Comparison of ENCODE assay signal across 16 cellular contexts in genomic region chr10:12179616-12180015, GRCh38. TPM values are rescaled to one million over a fixed set of nuclear protein-coding genes. Genes with fewer than 3 reads are reported as not detected.
A peak's percentile ranks its signal among the peaks of the same experiment; 100 is the strongest.
DNase-seq lines count a peak whose midpoint lies in the region; ATAC-seq lines count a peak whose summit lies in the region.
"Had no signal": no experiment of that assay in that cellular context is flagged by ENCODE, and none has a peak within 500 bp of the region (broad histone marks: within the 10 kb centered on the region; RNA-seq: fewer than 3 reads in every experiment).

No MANE protein-coding gene starts in this region.

- H3K4me1 ChIP-seq in BLaER1 treated with 17β-estradiol and CSF1 and Interleukin-3, amounts not matched to agents 10 nM and 100 nM = peaks cover 16 to 61% (median 52%) of the 10 kb centered on the region in 10 experiments

- peak; percentile 79 for DNase-seq in GF-D8 (lab: John Stamatoyannopoulos, UW)
- DNase-seq in NOMO-1 treated with DMSO at 0.1 percent for 48 hours (lab: John Stamatoyannopoulos, UW; ENCODE audit: unreplicated experiment) = peak; percentile 62
- DNase-seq in GDM1 (lab: John Stamatoyannopoulos, UW) = no peak
- DNase-seq in NCI-H446 treated with DMSO at 0.1 percent for 48 hours (lab: John Stamatoyannopoulos, UW) = no peak
- no peak for DNase-seq in NK-92 (lab: John Stamatoyannopoulos, UW; ENCODE audit: unreplicated experiment)
- DNase-seq: activated CD4-positive, alpha-beta T cell treated with anti-CD3 and anti-CD28 coated beads, Interleukin-2, amount 10 ng/mL, durations not matched to agents 24 days and 14 days; activated T-cell treated with anti-CD3 and anti-CD28 coated beads, Interleukin-2, amount 50 U/mL, for 1 hour; cortex of kidney; naive B cell; NCI-H526 treated with DMSO at 0.1 percent for 48 hours; stimulated activated CD4-positive, alpha-beta T cell treated with anti-CD3 and anti-CD28 coated beads, Interleukin-1b, Interleukin-23, amount 100 ng/mL, for 48 hours; stimulated activated naive CD8-positive, alpha-beta T cell treated with anti-CD3 and anti-CD28 coated beads, Interleukin-15, amount 100 ng/mL, for 72 hours; trophoblast cell had no signal

- H3K4me2 ChIP-seq in BLaER1 treated with 17β-estradiol and CSF1 and Interleukin-3, amounts not matched to agents 10 nM and 100 nM = peak overlapping the region in 10 of 11 experiments; percentile 4 to 79 (median 53); a peak in 18 of 22 replicates

- H3K9me3 Mint-ChIP-seq in activated T-helper 17 cell treated with anti-CD3 and anti-CD28 coated beads, Interleukin-2, amount 50 U/mL, for 72 hours = no peaks in the 10 kb centered on the region
- H3K9me3 Mint-ChIP-seq: activated CD4-positive, alpha-beta T cell treated with anti-CD3 and anti-CD28 coated beads, Interleukin-2, amount 10 ng/mL, durations not matched to agents 24 days and 14 days; naive B cell; stimulated activated naive CD8-positive, alpha-beta T cell treated with anti-CD3 and anti-CD28 coated beads, Interleukin-15, amount 100 ng/mL, for 72 hours had no signal

- ATAC-seq in activated T-helper 17 cell treated with anti-CD3 and anti-CD28 coated beads, Interleukin-2, amount 50 U/mL, for 72 hours (replicated peaks) = no peak
- no peak for ATAC-seq in GM19463 (IDR thresholded peaks at IDR 0.05; ENCODE audit: unreplicated experiment)
- ATAC-seq: stimulated activated naive CD8-positive, alpha-beta T cell treated with anti-CD3 and anti-CD28 coated beads, Interleukin-15, amount 100 ng/mL, for 72 hours had no signal

- H3K9me3 ChIP-seq in BLaER1 treated with 17β-estradiol and CSF1 and Interleukin-3, amounts not matched to agents 10 nM and 100 nM (replicated peaks in 1 of 11) = no peaks in the 10 kb centered on the region

- H3K4me3 ChIP-seq in BLaER1 treated with 17β-estradiol and CSF1 and Interleukin-3, amounts not matched to agents 10 nM and 100 nM = no peak overlapping the region

- peaks cover 53 to 99% (median 92%) of the 10 kb centered on the region in 11 experiments for H3K36me3 ChIP-seq in BLaER1 treated with 17β-estradiol and CSF1 and Interleukin-3, amounts not matched to agents 10 nM and 100 nM

- peaks cover 84% of the 10 kb centered on the region for H3K36me3 Mint-ChIP-seq in activated T-helper 17 cell treated with anti-CD3 and anti-CD28 coated beads, Interleukin-2, amount 50 U/mL, for 72 hours (ENCODE audit: low read depth)

- no peak overlapping the region for H3K4me3 Mint-ChIP-seq in activated T-helper 17 cell treated with anti-CD3 and anti-CD28 coated beads, Interleukin-2, amount 50 U/mL, for 72 hours
- H3K4me3 Mint-ChIP-seq: activated CD4-positive, alpha-beta T cell treated with anti-CD3 and anti-CD28 coated beads, Interleukin-2, amount 10 ng/mL, durations not matched to agents 24 days and 14 days; stimulated activated naive CD8-positive, alpha-beta T cell treated with anti-CD3 and anti-CD28 coated beads, Interleukin-15, amount 100 ng/mL, for 72 hours had no signal

- H3K27me3 ChIP-seq in BLaER1 treated with 17β-estradiol and CSF1 and Interleukin-3, amounts not matched to agents 10 nM and 100 nM = no peaks in the 10 kb centered on the region

- peak overlapping the region in 1 of 11 experiments; percentile 8; a peak in 1 of 22 replicates for H3K9ac ChIP-seq in BLaER1 treated with 17β-estradiol and CSF1 and Interleukin-3, amounts not matched to agents 10 nM and 100 nM

- H3K27me3 Mint-ChIP-seq in activated T-helper 17 cell treated with anti-CD3 and anti-CD28 coated beads, Interleukin-2, amount 50 U/mL, for 72 hours = no peaks in the 10 kb centered on the region
- H3K27me3 Mint-ChIP-seq: activated CD4-positive, alpha-beta T cell treated with anti-CD3 and anti-CD28 coated beads, Interleukin-2, amount 10 ng/mL, durations not matched to agents 24 days and 14 days; naive B cell; stimulated activated naive CD8-positive, alpha-beta T cell treated with anti-CD3 and anti-CD28 coated beads, Interleukin-15, amount 100 ng/mL, for 72 hours had no signal

- H3K27ac Mint-ChIP-seq in activated T-helper 17 cell treated with anti-CD3 and anti-CD28 coated beads, Interleukin-2, amount 50 U/mL, for 72 hours = peak overlapping the region; percentile 87
- H3K27ac Mint-ChIP-seq: stimulated activated naive CD8-positive, alpha-beta T cell treated with anti-CD3 and anti-CD28 coated beads, Interleukin-15, amount 100 ng/mL, for 72 hours had no signal

- H3K4me1 Mint-ChIP-seq in activated T-helper 17 cell treated with anti-CD3 and anti-CD28 coated beads, Interleukin-2, amount 50 U/mL, for 72 hours = peaks cover 17% of the 10 kb centered on the region
- H3K4me1 Mint-ChIP-seq: naive B cell had no signal

- peaks cover 0 to 21% (median 0%) of the 10 kb centered on the region in 11 experiments; a peak in 4 of 22 replicates for H4K20me1 ChIP-seq in BLaER1 treated with 17β-estradiol and CSF1 and Interleukin-3, amounts not matched to agents 10 nM and 100 nM

- H3K27ac ChIP-seq in BLaER1 treated with 17β-estradiol and CSF1 and Interleukin-3, amounts not matched to agents 10 nM and 100 nM = peak overlapping the region in 8 of 11 experiments; percentile 20 to 73 (median 44); a peak in 7 of 22 replicates

RNA-seq across cellular contexts. Expression of gene NUDT5, which starts 16.1 kb away (rescaled TPM):
- total RNA-seq in activated T-helper 17 cell treated with anti-CD3 and anti-CD28 coated beads, Interleukin-2, amount 50 U/mL, for 72 hours = 100 to 1,000 TPM in 1 of 2 donors, 10 to 100 TPM in 1; 99.1 to 139 TPM

RNA-seq across cellular contexts. Expression of gene CDC123, which starts 16.4 kb away (rescaled TPM):
- 100 to 1,000 TPM in 1 of 2 donors, 10 to 100 TPM in 1; 93.8 to 202 TPM for total RNA-seq in activated T-helper 17 cell treated with anti-CD3 and anti-CD28 coated beads, Interleukin-2, amount 50 U/mL, for 72 hours

RNA-seq across cellular contexts. Expression of gene SEC61A2, which starts 50.1 kb away (rescaled TPM):
- 10 to 100 TPM; 16.0 to 22.3 TPM for total RNA-seq in activated T-helper 17 cell treated with anti-CD3 and anti-CD28 coated beads, Interleukin-2, amount 50 U/mL, for 72 hours

Comparison
In these comparisons a context has a peak if more than half of its experiments do, and no peak if none do; other contexts are left out.
1. DNase-seq: peak in GF-D8 (single experiment) and NOMO-1 treated with DMSO at 0.1 percent for 48 hours (single experiment); none in GDM1 (single experiment), NCI-H446 treated with DMSO at 0.1 percent for 48 hours (single experiment) and NK-92 (single experiment).